8 cellular contexts compared by ENCODE assay signal in the genomic region with DNA sequence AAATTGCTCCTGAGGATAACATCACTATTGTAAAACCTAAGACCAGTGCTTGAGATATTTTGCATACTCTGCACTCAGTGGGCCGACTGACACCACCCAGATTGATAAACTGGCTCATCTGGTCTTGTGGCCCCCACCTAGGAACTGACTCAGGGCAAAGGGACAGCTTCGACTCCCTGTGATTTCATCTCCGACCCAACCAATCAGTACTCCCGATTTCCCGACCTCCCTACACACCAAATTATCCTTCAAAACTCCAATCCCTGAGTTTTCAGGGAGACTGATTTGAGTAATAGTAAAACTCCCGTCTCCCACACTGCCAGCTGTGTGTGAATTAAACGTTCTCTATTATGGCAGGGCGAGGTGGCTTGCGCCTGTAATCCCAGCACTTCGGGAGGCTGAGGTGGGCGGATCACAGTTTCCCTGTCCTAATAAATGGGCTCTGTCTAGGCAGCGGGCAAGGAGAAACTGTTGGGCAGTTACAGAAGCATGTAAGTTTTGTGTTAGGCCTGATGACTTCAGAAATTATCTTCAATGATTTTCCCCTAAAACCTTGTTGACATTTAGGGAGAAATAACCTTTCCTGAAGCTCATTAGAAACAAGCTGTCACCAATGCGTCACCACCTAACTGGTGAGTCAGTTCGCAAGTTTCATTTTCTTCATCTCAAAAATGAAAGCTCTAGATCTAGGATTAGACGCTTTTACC. TPM values are rescaled to one million over a fixed set of nuclear protein-coding genes. Genes with fewer than 3 reads are reported as not detected.
A peak's percentile ranks its signal among the peaks of the same experiment; 100 is the strongest.
DNase-seq lines count a peak whose midpoint lies in the region; ATAC-seq and TF ChIP-seq lines count a peak whose summit lies in the region.

No MANE protein-coding gene starts in this region.

- H3K4me3 ChIP-seq in GM23248 (peak overlapping the region; percentile 36; the same call in 1 of the 2 replicates), psoas muscle (no peak overlapping the region)

- no peaks in the 10 kb centered on the region for H4K20me1 ChIP-seq in GM23248 (ENCODE audit: insufficient read depth)

- H3K27me3 ChIP-seq in GM23248 (replicated peaks; ENCODE audit: insufficient read depth) = no peaks in the 10 kb centered on the region
- H3K27me3 ChIP-seq in psoas muscle (ENCODE audit: insufficient read depth in 3 of 3, low read length in 2 of 3) = no peaks in the 10 kb centered on the region

- WGBS in GM23248 (ENCODE audit: low coverage in 1 of 2, low lambda C conversion rate in 2 of 2, missing lambda C conversion rate in 2 of 2), 2 experiments = 41 to 43% methylated on average over 15 of the region's 15 CpGs
- 65 to 75% (median 73%) methylated on average over 15 of the region's 15 CpGs for WGBS in psoas muscle, 3 donors

- in situ Hi-C loops in GM23248 (cut with MboI) = no loop called here

- H3K27ac ChIP-seq in GM23248 = peak overlapping the region; percentile 100
- peak overlapping the region; percentile 100 for H3K27ac ChIP-seq in psoas muscle

- peak overlapping the region; percentile 92 for H3K4me2 ChIP-seq in GM23248 (ENCODE audit: unreplicated experiment)

- ATAC-seq in esophagus mucosa (peak; percentile 30), psoas muscle (no peak), HG03571 (IDR thresholded peaks at IDR 0.05; ENCODE audit: unreplicated experiment) (no peak), GM19035 (IDR thresholded peaks at IDR 0.05; ENCODE audit: unreplicated experiment) (no peak)

- H3F3A ChIP-seq in GM23248 (ENCODE audit: insufficient read depth) = peaks cover 60% of the 10 kb centered on the region

- peaks cover 14% of the 10 kb centered on the region for H3K79me2 ChIP-seq in GM23248 (ENCODE audit: insufficient read depth)

- peak overlapping the region; percentile 75 for H2AFZ ChIP-seq in GM23248

- H3K36me3 ChIP-seq in GM23248 (ENCODE audit: low read depth) = no peaks in the 10 kb centered on the region
- H3K36me3 ChIP-seq in psoas muscle (ENCODE audit: insufficient read depth in 1 of 2, low read depth in 1 of 2) = no peaks in the 10 kb centered on the region

- TF ChIP-seq CTCF in psoas muscle (IDR thresholded peaks at IDR 0.05) = no peak

- H3K9me2 ChIP-seq in GM23248 (ENCODE audit: insufficient read depth) = no peaks in the 10 kb centered on the region

- no peaks in the 10 kb centered on the region for H3K9me3 ChIP-seq in GM23248 (ENCODE audit: low read depth)
- no peaks in the 10 kb centered on the region for H3K9me3 ChIP-seq in psoas muscle

- intact Hi-C loops in psoas muscle (cut with DNase I) = no loop called here

- peak; percentile 81 for DNase-seq in GM23248
- peak; percentile 34 for DNase-seq in T-helper 22 cell (ENCODE audit: low read depth)
- DNase-seq in psoas muscle = no peak
- DNase-seq in NCI-H128 (lab: John Stamatoyannopoulos, UW; ENCODE audit: unreplicated experiment) = no peak
- no peak for DNase-seq in AG20443 (ENCODE audit: low spot score)

- H3K4me1 ChIP-seq in GM23248 (ENCODE audit: insufficient read depth) (peaks cover 57% of the 10 kb centered on the region), psoas muscle (peaks cover 41% of the 10 kb centered on the region)

- H3K9ac ChIP-seq in GM23248 = peak overlapping the region; percentile 100

RNA-seq across cellular contexts. Expression of gene UBC, which starts 5.3 kb away (rescaled TPM):
- total RNA-seq in GM23248 (2014; rRNA removed; shearing (Covaris generic)) = 1,383 and 1,496 TPM in 2 replicates
- polyA plus RNA-seq in GM23248 (2016; fragmentation: Nextera tagmentation; extraction: Ambion mirVana) = 1,490 and 1,515 TPM in 2 replicates
- 1,223 TPM for total RNA-seq in esophagus mucosa
- over 10,000 TPM in 1 of 4 donors, 1,000 to 10,000 TPM in 3; 2,036 to 18,039 (median 3,061) TPM for total RNA-seq in psoas muscle
- polyA plus RNA-seq in psoas muscle = 1,000 to 10,000 TPM; 2,132 to 9,997 (median 2,719) TPM

RNA-seq across cellular contexts. Expression of gene SCARB1, which starts 56.1 kb away (rescaled TPM):
- total RNA-seq in GM23248 (2014; rRNA removed; shearing (Covaris generic)) = 2.2 and 3.2 TPM in 2 replicates
- polyA plus RNA-seq in GM23248 (2016; fragmentation: Nextera tagmentation; extraction: Ambion mirVana) (5.0 and 5.2 TPM in 2 replicates), psoas muscle (1 to 10 TPM; 5.7 to 8.6 (median 7.9) TPM)
- total RNA-seq in esophagus mucosa (10.2 TPM), psoas muscle (10 to 100 TPM in 2 of 4 donors, 1 to 10 TPM in 2; 9.1 to 19.6 (median 12.6) TPM)

Comparison
In these comparisons a context has a peak if more than half of its experiments do, and no peak if none do; other contexts are left out.
1. DNase-seq: peak in GM23248 (single experiment) and T-helper 22 cell (single experiment); none in psoas muscle (0 of 2), NCI-H128 (single experiment) and AG20443 (single experiment).